In the genomic region with DNA sequence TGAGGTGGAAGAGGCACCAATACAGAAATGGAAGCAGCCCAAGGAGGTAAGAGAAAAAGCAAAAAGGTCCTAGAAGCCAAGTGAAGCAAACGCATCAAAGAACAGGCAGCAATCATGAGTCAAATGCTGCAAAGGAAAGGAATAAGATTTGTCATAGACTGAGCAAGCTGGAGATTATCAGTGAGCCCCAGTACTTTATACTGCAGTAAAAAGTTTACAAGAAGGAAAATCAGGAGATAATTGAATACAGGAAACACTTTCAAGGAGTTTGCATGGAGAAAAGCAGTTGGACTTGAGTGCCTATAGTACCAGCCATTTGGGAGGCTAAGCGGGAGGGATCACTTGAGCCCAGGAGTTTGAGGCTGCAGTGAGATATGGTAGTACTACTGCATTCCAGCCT, we compare ENCODE assay signal across 23 cellular contexts. TPM values are rescaled to one million over a fixed set of nuclear protein-coding genes. Genes with fewer than 3 reads are reported as not detected.
"Had no signal": no experiment of that assay in that cellular context is flagged by ENCODE, and none has a peak within 500 bp of the region (broad histone marks: within the 10 kb centered on the region; RNA-seq: fewer than 3 reads in every experiment).

No MANE protein-coding gene starts in this region.

- H3K4me1 Mint-ChIP-seq: activated CD4-positive, alpha-beta T cell treated with anti-CD3 and anti-CD28 coated beads for 36 hours; brain; central memory CD8-positive, alpha-beta T cell had no signal

- H3K9me3 Mint-ChIP-seq: brain; central memory CD8-positive, alpha-beta T cell had no signal

- H3K4me3 ChIP-seq: MG63 had no signal

- H3K4me3 Mint-ChIP-seq: activated CD4-positive, alpha-beta T cell treated with anti-CD3 and anti-CD28 coated beads for 36 hours; activated CD8-positive, alpha-beta T cell treated with anti-CD3 and anti-CD28 coated beads, Interleukin-2, amount 10 ng/mL, durations not matched to agents 7 days and 5 days; activated naive CD8-positive, alpha-beta T cell; brain; central memory CD8-positive, alpha-beta T cell had no signal

- H3K27ac ChIP-seq: WERI-Rb-1 had no signal

- H3K27me3 Mint-ChIP-seq: activated CD4-positive, alpha-beta T cell treated with anti-CD3 and anti-CD28 coated beads for 36 hours; activated naive CD8-positive, alpha-beta T cell; central memory CD8-positive, alpha-beta T cell had no signal

- H3K27ac Mint-ChIP-seq: activated CD4-positive, alpha-beta T cell treated with anti-CD3 and anti-CD28 coated beads for 36 hours; activated CD8-positive, alpha-beta T cell treated with anti-CD3 and anti-CD28 coated beads, Interleukin-2, amount 10 ng/mL, durations not matched to agents 7 days and 5 days; activated naive CD8-positive, alpha-beta T cell had no signal

- ATAC-seq: activated CD4-positive, alpha-beta T cell treated with anti-CD3 and anti-CD28 coated beads for 36 hours; activated CD8-positive, alpha-beta T cell treated with anti-CD3 and anti-CD28 coated beads, Interleukin-2, amount 10 ng/mL, durations not matched to agents 7 days and 5 days had no signal

- H3K36me3 Mint-ChIP-seq: activated naive CD8-positive, alpha-beta T cell; brain had no signal

- DNase-seq: activated CD4-positive, alpha-beta T cell treated with anti-CD3 and anti-CD28 coated beads for 36 hours; activated CD4-positive, alpha-beta T cell treated with anti-CD3 and anti-CD28 coated beads, Interleukin-2, amount 50 U/mL, for 1 hour; activated CD8-positive, alpha-beta memory T cell treated with anti-CD3 and anti-CD28 coated beads, Interleukin-2, amount 50 U/mL, for 48 hours; activated CD8-positive, alpha-beta T cell treated with anti-CD3 and anti-CD28 coated beads, Interleukin-2, amount 10 ng/mL, durations not matched to agents 7 days and 5 days; activated T-cell treated with anti-CD3 and anti-CD28 coated beads, Interleukin-2, amount 50 U/mL, for 1 hour; amygdala; MG63; MV-4-11; NCI-H1092 treated with DMSO at 0.1 percent for 48 hours; NCI-H1417 treated with DMSO at 0.1 percent for 48 hours; NCI-H1694; NCI-H2029 treated with DMSO at 0.1 percent for 48 hours; NCI-H2227 treated with DMSO at 0.1 percent for 48 hours; NCI-H526; NCI-H82; SIG-M5; WERI-Rb-1 had no signal

- H3K36me3 ChIP-seq: MG63, WERI-Rb-1 had no signal

RNA-seq across cellular contexts. Expression of a gene that starts 7.2 kb away (rescaled TPM):
- total RNA-seq: NCI-H460, OCI-LY7, RPMI7951 had no signal

RNA-seq across cellular contexts. Expression of a gene that starts 42.8 kb away (rescaled TPM):
- total RNA-seq: NCI-H460 had no signal
